ENCODE assay signal across 30 cellular contexts in the genomic region with DNA sequence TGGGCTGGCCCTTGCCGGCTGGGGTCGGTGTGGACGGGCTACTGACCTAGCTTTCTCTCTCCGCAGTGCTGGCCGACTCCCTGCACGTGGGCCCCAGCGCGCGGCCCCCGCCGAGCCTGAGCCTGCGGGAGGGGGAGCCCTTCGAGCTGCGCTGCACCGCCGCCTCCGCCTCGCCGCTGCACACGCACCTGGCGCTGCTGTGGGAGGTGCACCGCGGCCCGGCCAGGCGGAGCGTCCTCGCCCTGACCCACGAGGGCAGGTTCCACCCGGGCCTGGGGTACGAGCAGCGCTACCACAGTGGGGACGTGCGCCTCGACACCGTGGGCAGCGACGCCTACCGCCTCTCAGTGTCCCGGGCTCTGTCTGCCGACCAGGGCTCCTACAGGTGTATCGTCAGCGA.
"Had no signal": no experiment of that assay in that cellular context is flagged by ENCODE, and none has a peak within 500 bp of the region (broad histone marks: within the 10 kb centered on the region; RNA-seq: fewer than 3 reads in every experiment).

No MANE protein-coding gene starts in this region.

- H3K27me3 ChIP-seq: SJCRH30 had no signal

- H3K4me3 Mint-ChIP-seq: activated CD4-positive, alpha-beta memory T cell treated with anti-CD3 and anti-CD28 coated beads, Interleukin-2, amount 10 ng/mL, durations not matched to agents 7 days and 5 days; activated CD8-positive, alpha-beta memory T cell treated with anti-CD3 and anti-CD28 coated beads, Interleukin-2, amount 10 ng/mL, durations not matched to agents 7 days and 5 days; activated naive CD4-positive, alpha-beta T cell treated with anti-CD3 and anti-CD28 coated beads, Interleukin-2, amount 10 ng/mL, durations not matched to agents 7 days and 5 days; activated naive CD8-positive, alpha-beta T cell; activated naive CD8-positive, alpha-beta T cell treated with anti-CD3 and anti-CD28 coated beads, Interleukin-2, amount 50 U/mL, for 24 hours; brain had no signal

- DNase-seq: activated CD4-positive, alpha-beta memory T cell treated with anti-CD3 and anti-CD28 coated beads, Interleukin-2, amount 10 ng/mL, durations not matched to agents 7 days and 5 days; activated CD4-positive, alpha-beta T cell treated with anti-CD3 and anti-CD28 coated beads for 1 hour; activated CD4-positive, alpha-beta T cell treated with anti-CD3 and anti-CD28 coated beads for 48 hours; activated CD4-positive, CD25-positive, alpha-beta regulatory T cell; activated CD8-positive, alpha-beta memory T cell treated with anti-CD3 and anti-CD28 coated beads for 24 hours; activated CD8-positive, alpha-beta memory T cell treated with anti-CD3 and anti-CD28 coated beads, Interleukin-2, amount 10 ng/mL, durations not matched to agents 7 days and 5 days; activated CD8-positive, alpha-beta memory T cell treated with anti-CD3 and anti-CD28 coated beads, Interleukin-2, amount 50 U/mL, for 48 hours; activated effector memory CD4-positive, alpha-beta T cell treated with Interleukin-2 at 50 U/mL for 16 hours; activated naive CD4-positive, alpha-beta T cell treated with anti-CD3 and anti-CD28 coated beads, Interleukin-2, amount 10 ng/mL, durations not matched to agents 7 days and 5 days; activated naive CD8-positive, alpha-beta T cell treated with anti-CD3 and anti-CD28 coated beads, Interleukin-2, amount 50 U/mL, for 24 hours; activated T-cell treated with anti-CD3 and anti-CD28 coated beads, Interleukin-2, amount 50 U/mL, for 48 hours; anterior cingulate cortex; Karpas-422; NCI-H1105; NCI-H1417 treated with DMSO at 0.1 percent for 48 hours; NCI-H187 treated with DMSO at 0.1 percent for 48 hours; NCI-H2081; NCI-H2171 treated with DMSO at 0.1 percent for 48 hours; NCI-H2227 treated with DMSO at 0.1 percent for 48 hours; NCI-H446; NCI-H510A treated with DMSO at 0.1 percent for 48 hours; NCI-H526 treated with DMSO at 0.1 percent for 48 hours; SHP77; SJCRH30; T1000; WERI-Rb-1 had no signal

- H3K9me3 ChIP-seq: SJCRH30 had no signal

- H3K27ac ChIP-seq: SJCRH30, SK-N-MC, WERI-Rb-1 had no signal

- H3K4me3 ChIP-seq: SJCRH30, SK-N-MC had no signal

- H3K27ac Mint-ChIP-seq: activated CD4-positive, alpha-beta memory T cell treated with anti-CD3 and anti-CD28 coated beads, Interleukin-2, amount 10 ng/mL, durations not matched to agents 7 days and 5 days; activated CD8-positive, alpha-beta memory T cell treated with anti-CD3 and anti-CD28 coated beads, Interleukin-2, amount 10 ng/mL, durations not matched to agents 7 days and 5 days; activated naive CD4-positive, alpha-beta T cell treated with anti-CD3 and anti-CD28 coated beads, Interleukin-2, amount 10 ng/mL, durations not matched to agents 7 days and 5 days; activated naive CD8-positive, alpha-beta T cell treated with anti-CD3 and anti-CD28 coated beads, Interleukin-2, amount 50 U/mL, for 24 hours had no signal

- H3K9me3 Mint-ChIP-seq: activated CD4-positive, alpha-beta memory T cell treated with anti-CD3 and anti-CD28 coated beads, Interleukin-2, amount 10 ng/mL, durations not matched to agents 7 days and 5 days; activated naive CD4-positive, alpha-beta T cell treated with anti-CD3 and anti-CD28 coated beads, Interleukin-2, amount 10 ng/mL, durations not matched to agents 7 days and 5 days; activated naive CD8-positive, alpha-beta T cell treated with anti-CD3 and anti-CD28 coated beads, Interleukin-2, amount 50 U/mL, for 24 hours had no signal

- ATAC-seq: activated CD8-positive, alpha-beta memory T cell treated with anti-CD3 and anti-CD28 coated beads, Interleukin-2, amount 10 ng/mL, durations not matched to agents 7 days and 5 days; activated naive CD8-positive, alpha-beta T cell treated with anti-CD3 and anti-CD28 coated beads, Interleukin-2, amount 50 U/mL, for 24 hours; Panc1 had no signal

- H3K27me3 Mint-ChIP-seq: activated CD4-positive, alpha-beta memory T cell treated with anti-CD3 and anti-CD28 coated beads, Interleukin-2, amount 10 ng/mL, durations not matched to agents 7 days and 5 days; activated CD8-positive, alpha-beta memory T cell treated with anti-CD3 and anti-CD28 coated beads, Interleukin-2, amount 10 ng/mL, durations not matched to agents 7 days and 5 days; activated naive CD4-positive, alpha-beta T cell treated with anti-CD3 and anti-CD28 coated beads, Interleukin-2, amount 10 ng/mL, durations not matched to agents 7 days and 5 days; activated naive CD8-positive, alpha-beta T cell; activated naive CD8-positive, alpha-beta T cell treated with anti-CD3 and anti-CD28 coated beads, Interleukin-2, amount 50 U/mL, for 24 hours; brain had no signal
